Comparison of ENCODE assay signal across 24 cellular contexts in genomic region chr18:21522530-21522929, GRCh38.
"Had no signal": no experiment of that assay in that cellular context is flagged by ENCODE, and none has a peak within 500 bp of the region (broad histone marks: within the 10 kb centered on the region; RNA-seq: fewer than 3 reads in every experiment).

No MANE protein-coding gene starts in this region.

- H3K9me3 ChIP-seq: left lung, pancreas, prostate gland, stomach, testis, thyroid gland, transverse colon, upper lobe of left lung had no signal

- H3K27ac ChIP-seq: left lung, pancreas, prostate gland, right lobe of liver, stomach, testis, thyroid gland, transverse colon, upper lobe of left lung had no signal

- H3K27me3 Mint-ChIP-seq: naive B cell; stimulated activated naive B cell treated with anti-CD40 and anti-IgM and Interleukin-4, amounts not matched to agents 10 μg/mL and 1 μg/mL and 100 μg/mL, for 72 hours had no signal

- DNase-seq: hippocampal formation; kidney glomerular epithelial cell; left colon; left lung; mesendoderm; naive B cell; natural killer cell; nucleus accumbens; pancreas; posterior cingulate gyrus; right lobe of liver; stimulated activated CD4-positive, alpha-beta T cell treated with anti-CD3 and anti-CD28 coated beads, Interleukin-1b, Interleukin-23, amount 100 ng/mL, for 48 hours; stimulated activated CD4-positive, alpha-beta T cell treated with anti-CD3 and anti-CD28 coated beads, Interleukin-2, amount 100 ng/mL, for 48 hours; stimulated activated naive B cell treated with anti-CD40 and anti-IgM and Interleukin-4, amounts not matched to agents 10 μg/mL and 1 μg/mL and 100 μg/mL, for 72 hours; stimulated activated naive CD8-positive, alpha-beta T cell treated with anti-CD3 and anti-CD28 coated beads, Interleukin-15, Interleukin-2, amounts not matched to agents 100 U/mL and 50 U/mL, for 24 hours; stomach; testis; thyroid gland; transverse colon; upper lobe of left lung had no signal

- H3K4me3 Mint-ChIP-seq: mesothelial cell of epicardium; naive B cell; natural killer cell; stimulated activated naive B cell treated with anti-CD40 and anti-IgM and Interleukin-4, amounts not matched to agents 10 μg/mL and 1 μg/mL and 100 μg/mL, for 72 hours had no signal

- H3K4me1 ChIP-seq: left lung, pancreas, prostate gland, right lobe of liver, stomach, transverse colon, upper lobe of left lung had no signal

- ATAC-seq: left colon; left lung; natural killer cell; pancreas; right lobe of liver; stimulated activated naive B cell treated with anti-CD40 and anti-IgM and Interleukin-4, amounts not matched to agents 10 μg/mL and 1 μg/mL and 100 μg/mL, for 72 hours; stimulated activated naive CD8-positive, alpha-beta T cell treated with anti-CD3 and anti-CD28 coated beads, Interleukin-15, Interleukin-2, amounts not matched to agents 100 U/mL and 50 U/mL, for 24 hours had no signal

- H3K27me3 ChIP-seq: left lung, pancreas, right lobe of liver, stomach, testis, thyroid gland, transverse colon, upper lobe of left lung had no signal

- H3K4me1 Mint-ChIP-seq: naive B cell; stimulated activated naive B cell treated with anti-CD40 and anti-IgM and Interleukin-4, amounts not matched to agents 10 μg/mL and 1 μg/mL and 100 μg/mL, for 72 hours had no signal

- H3K4me3 ChIP-seq: left lung, lung, pancreas, prostate gland, right lobe of liver, smooth muscle cell, stomach, testis, thyroid gland, transverse colon, upper lobe of left lung had no signal

- H3K9me3 Mint-ChIP-seq: mesothelial cell of epicardium; naive B cell; natural killer cell; stimulated activated naive B cell treated with anti-CD40 and anti-IgM and Interleukin-4, amounts not matched to agents 10 μg/mL and 1 μg/mL and 100 μg/mL, for 72 hours had no signal

- H3K36me3 ChIP-seq: prostate gland had no signal

- H3K27ac Mint-ChIP-seq: mesothelial cell of epicardium; stimulated activated naive B cell treated with anti-CD40 and anti-IgM and Interleukin-4, amounts not matched to agents 10 μg/mL and 1 μg/mL and 100 μg/mL, for 72 hours had no signal
